ENCODE assay signal across 20 cellular contexts in the genomic region with DNA sequence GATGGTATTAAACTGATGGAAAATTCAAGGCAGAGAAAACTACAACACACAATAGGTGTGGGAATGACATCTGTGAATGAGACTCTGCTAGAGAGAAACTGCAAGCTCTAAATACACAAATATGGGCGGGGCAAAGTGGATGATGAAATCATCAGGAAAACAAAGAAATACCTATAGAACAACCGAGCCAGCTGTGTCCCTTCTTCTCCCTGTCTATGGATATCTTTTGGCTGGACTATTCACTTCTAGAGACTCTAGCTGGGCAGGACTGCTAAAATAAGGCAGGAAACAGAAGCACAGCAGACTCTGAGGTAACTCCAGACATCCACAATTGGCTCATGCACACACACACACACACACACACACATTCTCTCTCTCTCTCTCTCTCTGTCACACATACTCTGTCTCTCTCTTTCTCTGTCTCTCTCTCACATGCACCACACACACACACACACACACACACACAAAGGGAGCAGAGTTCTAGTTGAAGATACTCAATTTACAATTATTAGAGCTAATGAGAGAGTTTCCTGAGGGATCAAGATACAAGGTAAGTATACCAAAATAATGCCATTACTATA. TPM values are rescaled to one million over a fixed set of nuclear protein-coding genes. Genes with fewer than 3 reads are reported as not detected.
DNase-seq lines count a peak whose midpoint lies in the region; ATAC-seq and TF ChIP-seq lines count a peak whose summit lies in the region.
"Had no signal": no experiment of that assay in that cellular context is flagged by ENCODE, and none has a peak within 500 bp of the region (broad histone marks: within the 10 kb centered on the region; RNA-seq: fewer than 3 reads in every experiment).

No MANE protein-coding gene starts in this region.

- H3K27ac Mint-ChIP-seq in brain, result peak overlapping the region in 3 of 5 experiments; percentile 26 to 61 (median 44)
- H3K27ac Mint-ChIP-seq: activated naive CD8-positive, alpha-beta T cell treated with anti-CD3 and anti-CD28 coated beads, Interleukin-2, amount 50 U/mL, for 24 hours; natural killer cell treated with Interleukin-12 subunit alpha and Interleukin-12 subunit beta and Interleukin-15 and Interleukin-18, amount 100 ng/mL, for 72 hours had no signal

- 70% methylated on average over 2 of the region's 2 CpGs for WGBS in hepatocyte (ENCODE audit: low lambda C conversion rate, missing lambda C conversion rate)

- H3K4me3 ChIP-seq in hepatocyte, result no peak overlapping the region
- H3K4me3 ChIP-seq: colonic mucosa, left ventricle myocardium inferior, right atrium auricular region, SJSA1 had no signal

- peak overlapping the region in 1 of 5 experiments; percentile 11 for H3K4me3 Mint-ChIP-seq in brain
- H3K4me3 Mint-ChIP-seq: activated naive CD8-positive, alpha-beta T cell treated with anti-CD3 and anti-CD28 coated beads, Interleukin-2, amount 50 U/mL, for 24 hours; activated T-cell treated with anti-CD3 and anti-CD28 coated beads, Interleukin-2, amount 50 U/mL, for 4 hours; natural killer cell treated with Interleukin-12 subunit alpha and Interleukin-12 subunit beta and Interleukin-15 and Interleukin-18, amount 100 ng/mL, for 72 hours had no signal

- H3K4me1 Mint-ChIP-seq in brain, result no peaks in the 10 kb centered on the region
- H3K4me1 Mint-ChIP-seq: activated naive CD8-positive, alpha-beta T cell treated with anti-CD3 and anti-CD28 coated beads, Interleukin-2, amount 50 U/mL, for 24 hours had no signal

- no peaks in the 10 kb centered on the region for H3K36me3 ChIP-seq in hepatocyte (replicated peaks; ENCODE audit: insufficient read depth, low read depth)
- H3K36me3 ChIP-seq: colonic mucosa, left ventricle myocardium inferior, right atrium auricular region, SJSA1 had no signal

- no peak for TF ChIP-seq CTCF in AG09319 (IDR thresholded peaks at IDR 0.05; ENCODE audit: low read depth, low read length)
- TF ChIP-seq CTCF in brain (conservative IDR thresholded peaks at IDR 0.05), result no peak
- TF ChIP-seq CTCF in hepatocyte (IDR thresholded peaks at IDR 0.05; ENCODE audit: poor library complexity), result no peak

- no peaks in the 10 kb centered on the region for H4K20me1 ChIP-seq in hepatocyte (ENCODE audit: insufficient read depth, poor library complexity, severe bottlenecking)

- peaks cover 0 to 5% (median 4%) of the 10 kb centered on the region in 5 experiments for H3K9me3 Mint-ChIP-seq in brain
- H3K9me3 Mint-ChIP-seq: activated naive CD8-positive, alpha-beta T cell treated with anti-CD3 and anti-CD28 coated beads, Interleukin-2, amount 50 U/mL, for 24 hours; activated T-cell treated with anti-CD3 and anti-CD28 coated beads, Interleukin-2, amount 50 U/mL, for 4 hours; natural killer cell treated with Interleukin-12 subunit alpha and Interleukin-12 subunit beta and Interleukin-15 and Interleukin-18, amount 100 ng/mL, for 72 hours had no signal

- no peak for ATAC-seq in HG02840 (IDR thresholded peaks at IDR 0.05; ENCODE audit: low FRiP score, unreplicated experiment)
- ATAC-seq in HG03521 (IDR thresholded peaks at IDR 0.05; ENCODE audit: unreplicated experiment), result no peak
- ATAC-seq in GM18858 (IDR thresholded peaks at IDR 0.05; ENCODE audit: unreplicated experiment), result no peak
- ATAC-seq: activated naive CD8-positive, alpha-beta T cell treated with anti-CD3 and anti-CD28 coated beads, Interleukin-2, amount 50 U/mL, for 24 hours; activated T-cell treated with anti-CD3 and anti-CD28 coated beads, Interleukin-2, amount 50 U/mL, for 4 hours; natural killer cell treated with Interleukin-12 subunit alpha and Interleukin-12 subunit beta and Interleukin-15 and Interleukin-18, amount 100 ng/mL, for 72 hours had no signal

- H3K79me2 ChIP-seq in hepatocyte, result no peaks in the 10 kb centered on the region

- no peaks in the 10 kb centered on the region for H3K9me2 ChIP-seq in hepatocyte (replicated peaks; ENCODE audit: insufficient read depth)

- H3K4me1 ChIP-seq in hepatocyte (ENCODE audit: insufficient read depth), result peaks cover 2% of the 10 kb centered on the region
- H3K4me1 ChIP-seq: colonic mucosa, left ventricle myocardium inferior, right atrium auricular region, SJSA1 had no signal

- no peaks in the 10 kb centered on the region for H3K27me3 Mint-ChIP-seq in brain
- H3K27me3 Mint-ChIP-seq: natural killer cell treated with Interleukin-12 subunit alpha and Interleukin-12 subunit beta and Interleukin-15 and Interleukin-18, amount 100 ng/mL, for 72 hours had no signal

- no peaks in the 10 kb centered on the region for H3K36me3 Mint-ChIP-seq in brain
- H3K36me3 Mint-ChIP-seq: natural killer cell treated with Interleukin-12 subunit alpha and Interleukin-12 subunit beta and Interleukin-15 and Interleukin-18, amount 100 ng/mL, for 72 hours had no signal

- H3K4me2 ChIP-seq in hepatocyte, result no peak overlapping the region

- H3K27ac ChIP-seq in hepatocyte, result no peak overlapping the region
- H3K27ac ChIP-seq: colonic mucosa, left ventricle myocardium inferior, right atrium auricular region, SJSA1 had no signal

- H2AFZ ChIP-seq in hepatocyte, result peak overlapping the region; percentile 40

- peak; percentile 12 for DNase-seq in AG09319 (ENCODE audit: extremely low read depth, low read depth)
- DNase-seq in LHCN-M2 (ENCODE audit: low read depth), result peak; percentile 17
- DNase-seq in hepatocyte (ENCODE audit: low spot score), result peak; percentile 24
- DNase-seq in NCI-H524 (lab: John Stamatoyannopoulos, UW), result no peak
- DNase-seq: activated CD4-positive, alpha-beta T cell treated with anti-CD3 and anti-CD28 coated beads, Interleukin-2, amount 50 U/mL, for 4 hours; activated naive CD8-positive, alpha-beta T cell treated with anti-CD3 and anti-CD28 coated beads, Interleukin-2, amount 50 U/mL, for 24 hours; activated T-cell treated with anti-CD3 and anti-CD28 coated beads, Interleukin-2, amount 50 U/mL, for 4 hours; colonic mucosa; erythroblast; hippocampal formation; left ventricle myocardium inferior; NCI-H2171; stimulated activated CD4-positive, alpha-beta T cell treated with anti-CD3 and anti-CD28 coated beads, Interleukin-1b, Interleukin-23, amount 100 ng/mL, for 48 hours had no signal

- H3K9me3 ChIP-seq in hepatocyte (ENCODE audit: low read depth), result no peaks in the 10 kb centered on the region
- H3K9me3 ChIP-seq: colonic mucosa, left ventricle myocardium inferior, right atrium auricular region, SJSA1 had no signal

- no peaks in the 10 kb centered on the region for H3K27me3 ChIP-seq in hepatocyte
- H3K27me3 ChIP-seq: colonic mucosa, right atrium auricular region, SJSA1 had no signal

RNA-seq across cellular contexts. Expression of a gene that starts 27.2 kb away (rescaled TPM):
- total RNA-seq in LHCN-M2 (2014; rRNA removed), result 36.5 and 39.5 TPM in 2 replicates
- polyA plus RNA-seq in LHCN-M2 (2012), result 5.4 TPM
- 3.4 TPM for polyA plus RNA-seq in brain (ENCODE audit: insufficient read depth, low read depth, low replicate concordance)
- 28.1 and 35.7 TPM in 2 replicates for total RNA-seq in hepatocyte
- polyA plus RNA-seq in hepatocyte, result 12.8 and 19.0 TPM in 2 replicates
- total RNA-seq: natural killer cell treated with Interleukin-12 subunit alpha and Interleukin-12 subunit beta and Interleukin-15 and Interleukin-18, amount 100 ng/mL, for 72 hours had no signal

Comparison
In these comparisons a context has a peak if more than half of its experiments do, and no peak if none do; other contexts are left out.
1. DNase-seq: peak in AG09319 (single experiment), LHCN-M2 (single experiment) and hepatocyte (single experiment); none in NCI-H524 (0 of 2).